31 cellular contexts compared by ENCODE assay signal in genomic region chr12:18819471-18819870, GRCh38.
"Had no signal": no experiment of that assay in that cellular context is flagged by ENCODE, and none has a peak within 500 bp of the region (broad histone marks: within the 10 kb centered on the region; RNA-seq: fewer than 3 reads in every experiment).

No MANE protein-coding gene starts in this region.

- H3K4me3 ChIP-seq: neural progenitor cell, ovary, psoas muscle, right lobe of liver, sigmoid colon, spleen, suprapubic skin, testis, tibial artery, transverse colon, upper lobe of right lung, uterus had no signal

- H3K9ac ChIP-seq: neural progenitor cell, parathyroid adenoma had no signal

- ATAC-seq: natural killer cell; psoas muscle; right lobe of liver; stimulated activated memory B cell treated with anti-CD40 and anti-IgM and Interleukin-4, amounts not matched to agents 10 μg/mL and 1 μg/mL and 100 μg/mL, for 72 hours; stimulated activated naive CD8-positive, alpha-beta T cell treated with anti-CD3 and anti-CD28 coated beads, Interleukin-15, amount 100 ng/mL, for 72 hours; stimulated activated naive CD8-positive, alpha-beta T cell treated with anti-CD3 and anti-CD28 coated beads, Interleukin-15, Interleukin-2, amounts not matched to agents 100 U/mL and 50 U/mL, for 24 hours; upper lobe of right lung had no signal

- H2AFZ ChIP-seq: neural progenitor cell, parathyroid adenoma had no signal

- H3K27me3 ChIP-seq: neural progenitor cell, ovary, right lobe of liver, sigmoid colon, spleen, suprapubic skin, testis, tibial artery, transverse colon, upper lobe of right lung, uterus had no signal

- H3K4me1 ChIP-seq: neural progenitor cell, parathyroid adenoma, psoas muscle, right lobe of liver, sigmoid colon, spleen, suprapubic skin, testis, tibial artery, upper lobe of right lung, uterus had no signal

- H3K36me3 ChIP-seq: neural progenitor cell, ovary, right lobe of liver, sigmoid colon, spleen, suprapubic skin, tibial artery, transverse colon, upper lobe of right lung, uterus had no signal

- H3K36me3 Mint-ChIP-seq: natural killer cell; neural progenitor cell; stimulated activated memory B cell treated with anti-CD40 and anti-IgM and Interleukin-4, amounts not matched to agents 10 μg/mL and 1 μg/mL and 100 μg/mL, for 72 hours; type B pancreatic cell had no signal

- H3K9me3 Mint-ChIP-seq: nephron; neural progenitor cell; stimulated activated naive CD8-positive, alpha-beta T cell treated with anti-CD3 and anti-CD28 coated beads, Interleukin-15, amount 100 ng/mL, for 72 hours; type B pancreatic cell had no signal

- H3K4me1 Mint-ChIP-seq: natural killer cell; stimulated activated memory B cell treated with anti-CD40 and anti-IgM and Interleukin-4, amounts not matched to agents 10 μg/mL and 1 μg/mL and 100 μg/mL, for 72 hours; stimulated activated naive CD8-positive, alpha-beta T cell treated with anti-CD3 and anti-CD28 coated beads, Interleukin-15, amount 100 ng/mL, for 72 hours had no signal

- H3K27me3 Mint-ChIP-seq: progenitor cell of endocrine pancreas; stimulated activated memory B cell treated with anti-CD40 and anti-IgM and Interleukin-4, amounts not matched to agents 10 μg/mL and 1 μg/mL and 100 μg/mL, for 72 hours; stimulated activated naive CD8-positive, alpha-beta T cell treated with anti-CD3 and anti-CD28 coated beads, Interleukin-15, amount 100 ng/mL, for 72 hours had no signal

- H3K79me2 ChIP-seq: parathyroid adenoma had no signal

- H3K27ac Mint-ChIP-seq: natural killer cell; neural progenitor cell; progenitor cell of endocrine pancreas; stimulated activated memory B cell treated with anti-CD40 and anti-IgM and Interleukin-4, amounts not matched to agents 10 μg/mL and 1 μg/mL and 100 μg/mL, for 72 hours; stimulated activated naive CD8-positive, alpha-beta T cell treated with anti-CD3 and anti-CD28 coated beads, Interleukin-15, amount 100 ng/mL, for 72 hours; type B pancreatic cell had no signal

- H3K4me2 ChIP-seq: neural progenitor cell had no signal

- H3K4me3 Mint-ChIP-seq: natural killer cell; nephron; neural progenitor cell; stimulated activated memory B cell treated with anti-CD40 and anti-IgM and Interleukin-4, amounts not matched to agents 10 μg/mL and 1 μg/mL and 100 μg/mL, for 72 hours; stimulated activated naive CD8-positive, alpha-beta T cell treated with anti-CD3 and anti-CD28 coated beads, Interleukin-15, amount 100 ng/mL, for 72 hours; type B pancreatic cell had no signal

- H3K27ac ChIP-seq: neural progenitor cell, ovary, parathyroid adenoma, psoas muscle, right lobe of liver, sigmoid colon, spleen, suprapubic skin, testis, tibial artery, transverse colon, upper lobe of right lung, uterus had no signal

- H3K9me3 ChIP-seq: ovary, psoas muscle, right lobe of liver, sigmoid colon, spleen, suprapubic skin, testis, tibial artery, transverse colon, upper lobe of right lung, uterus had no signal

- DNase-seq: natural killer cell; occipital lobe; ovary; posterior cingulate gyrus; psoas muscle; right cardiac atrium; right lobe of liver; sigmoid colon; small intestine; spleen; stimulated activated CD4-positive, alpha-beta T cell treated with anti-CD3 and anti-CD28 coated beads, Interleukin-12 subunit alpha, Interleukin-12 subunit beta, amount 100 ng/mL, for 4 hours; stimulated activated CD4-positive, alpha-beta T cell treated with anti-CD3 and anti-CD28 coated beads, Interleukin-1b, Interleukin-23, amount 100 ng/mL, for 48 hours; stimulated activated CD4-positive, alpha-beta T cell treated with anti-CD3 and anti-CD28 coated beads, Interleukin-4, amount 100 ng/mL, for 1 hour; stimulated activated CD4-positive, alpha-beta T cell treated with anti-CD3 and anti-CD28 coated beads, Interleukin-4, amount 100 ng/mL, for 4 hours; stimulated activated CD8-positive, alpha-beta memory T cell treated with anti-CD3 and anti-CD28 coated beads, Interleukin-4, amount 100 ng/mL, for 48 hours; stimulated activated naive CD4-positive, alpha-beta T cell; stimulated activated naive CD8-positive, alpha-beta T cell treated with anti-CD3 and anti-CD28 coated beads, Interleukin-15, amount 100 ng/mL, for 72 hours; stimulated activated naive CD8-positive, alpha-beta T cell treated with anti-CD3 and anti-CD28 coated beads, Interleukin-15, Interleukin-2, amounts not matched to agents 100 U/mL and 50 U/mL, for 24 hours; substantia nigra; testis; tibial artery; transverse colon; upper lobe of right lung; uterus had no signal
